Comparison of ENCODE assay signal across 8 cellular contexts in genomic region chr2:164430166-164430783, GRCh38.
DNase-seq lines count a peak whose midpoint lies in the region; ATAC-seq and TF ChIP-seq lines count a peak whose summit lies in the region.

No MANE protein-coding gene starts in this region.

- H3K36me3 ChIP-seq in MG63 (no peaks in the 10 kb centered on the region), thyroid gland (no peaks in the 10 kb centered on the region)

- intact Hi-C loops in thyroid gland (cut with DNase I), result no loop called here

- H3K27ac Mint-ChIP-seq in glutamatergic neuron (ENCODE audit: unreplicated experiment), result no peak overlapping the region

- H3K27me3 ChIP-seq in MG63 (no peaks in the 10 kb centered on the region), thyroid gland (no peaks in the 10 kb centered on the region)

- no peak overlapping the region for H3K4me3 Mint-ChIP-seq in glutamatergic neuron (ENCODE audit: unreplicated experiment)

- H3K4me1 Mint-ChIP-seq in glutamatergic neuron (ENCODE audit: low read depth, unreplicated experiment), result peaks cover 6% of the 10 kb centered on the region

- WGBS in thyroid gland, 2 donors, result 73 to 79% methylated on average over 3 of the region's 3 CpGs

- peak; percentile 65 for ATAC-seq in GM18502 (IDR thresholded peaks at IDR 0.05; ENCODE audit: poor library complexity, unreplicated experiment)
- ATAC-seq in GM18517 (IDR thresholded peaks at IDR 0.05; ENCODE audit: unreplicated experiment), result no peak

- no peak overlapping the region for H3K27ac ChIP-seq in thyroid gland

- H3K27me3 Mint-ChIP-seq in glutamatergic neuron (ENCODE audit: unreplicated experiment), result no peaks in the 10 kb centered on the region

- DNase-seq in AG08396 (ENCODE audit: low spot score) (peak; percentile 27), MG63 (peak; percentile 1), T1000 (lab: John Stamatoyannopoulos, UW) (peak; percentile 1), glutamatergic neuron (peak; percentile 27), thyroid gland (peak; percentile 43 to 45)
- DNase-seq in activated CD4-positive, alpha-beta T cell treated with anti-CD3 and anti-CD28 coated beads, Interleukin-2, amount 50 U/mL, for 48 hours, result no peak

- H3K9me3 Mint-ChIP-seq in glutamatergic neuron (ENCODE audit: unreplicated experiment), result no peaks in the 10 kb centered on the region

- H3K9me3 ChIP-seq in MG63 (no peaks in the 10 kb centered on the region), thyroid gland (no peaks in the 10 kb centered on the region)

- no peaks in the 10 kb centered on the region for H3K36me3 Mint-ChIP-seq in glutamatergic neuron (ENCODE audit: unreplicated experiment)

- TF ChIP-seq CTCF in glutamatergic neuron (IDR thresholded peaks at IDR 0.05; ENCODE audit: partially characterized antibody, unreplicated experiment) (peak; percentile 38), thyroid gland (IDR thresholded peaks at IDR 0.05) (peak in 4 of 6 experiments; percentile 31 to 65 (median 59))

- H3K4me3 ChIP-seq in MG63 (no peak overlapping the region), thyroid gland (replicated peaks in 1 of 3) (no peak overlapping the region)

- TF ChIP-seq POLR2A in thyroid gland (IDR thresholded peaks at IDR 0.05), result no peak

- no peaks in the 10 kb centered on the region for H3K4me1 ChIP-seq in thyroid gland

Comparison
In these comparisons a context has a peak if more than half of its experiments do, and no peak if none do; other contexts are left out.
1. DNase-seq: peak in AG08396 (single experiment), MG63 (single experiment), T1000 (single experiment), glutamatergic neuron (single experiment) and thyroid gland (2 of 2); none in activated CD4-positive, alpha-beta T cell treated with anti-CD3 and anti-CD28 coated beads, Interleukin-2, amount 50 U/mL, for 48 hours (0 of 2).